8 cellular contexts compared by ENCODE assay signal in genomic region chr7:157139142-157140117, GRCh38. TPM values are rescaled to one million over a fixed set of nuclear protein-coding genes. Genes with fewer than 3 reads are reported as not detected.
DNase-seq lines count a peak whose midpoint lies in the region; ATAC-seq and TF ChIP-seq lines count a peak whose summit lies in the region.

No MANE protein-coding gene starts in this region.

- peak overlapping the region; percentile 35 to 86 for H3K4me3 ChIP-seq in body of pancreas
- peak overlapping the region; percentile 90 for H3K4me3 ChIP-seq in kidney epithelial cell (ENCODE audit: low read depth, low read length)

- TF ChIP-seq POLR2A in body of pancreas (IDR thresholded peaks at IDR 0.05), result no peak

- H3K36me3 ChIP-seq in body of pancreas (replicated peaks in 1 of 2; ENCODE audit: insufficient read depth in 1 of 2, low read depth in 2 of 2) (no peaks in the 10 kb centered on the region), kidney epithelial cell (ENCODE audit: control insufficient read depth, insufficient read depth, low read length) (peaks cover 1% of the 10 kb centered on the region)

- H3K27me3 ChIP-seq in body of pancreas, result no peaks in the 10 kb centered on the region
- H3K27me3 ChIP-seq in kidney epithelial cell (ENCODE audit: control insufficient read depth, insufficient read depth, low read length), result no peaks in the 10 kb centered on the region

- no peaks in the 10 kb centered on the region for H3K9me3 ChIP-seq in body of pancreas

- WGBS in body of pancreas, 2 donors, result 3 to 4% methylated on average over 17 to 67 of the region's 83 CpGs

- no peak for TF ChIP-seq CTCF in body of pancreas (IDR thresholded peaks at IDR 0.05)
- TF ChIP-seq CTCF in kidney epithelial cell (IDR thresholded peaks at IDR 0.05; ENCODE audit: insufficient read depth, low read length, poor library complexity, severe bottlenecking), result no peak

- ATAC-seq in HG03066 (IDR thresholded peaks at IDR 0.05; ENCODE audit: low read depth, unreplicated experiment) (peak; percentile 51), body of pancreas (peak; percentile 59)

- intact Hi-C loops in body of pancreas (cut with DNase I), result loop anchor here (10.0 kb wide), 1 partner anchor 135 kb away; no protein-coding TSS in a partner anchor

- H3K27ac ChIP-seq in body of pancreas, result peak overlapping the region; percentile 88 to 97 (median 92)

- peaks cover 54% of the 10 kb centered on the region for H3K4me1 ChIP-seq in body of pancreas

- DNase-seq in NCI-H82 (lab: John Stamatoyannopoulos, UW) (peak; percentile 45), NCI-H82 treated with DMSO at 0.1 percent for 48 hours (lab: John Stamatoyannopoulos, UW; ENCODE audit: unreplicated experiment) (no peak), SW480 (ENCODE audit: low spot score) (peak; percentile 26), body of pancreas (peak; percentile 54 to 65 (median 60)), kidney epithelial cell (ENCODE audit: low read depth) (no peak), SIG-M5 (lab: John Stamatoyannopoulos, UW) (no peak)
- DNase-seq in stimulated activated CD4-positive, alpha-beta T cell treated with anti-CD3 and anti-CD28 coated beads, Interleukin-2, amount 100 ng/mL, for 4 hours (ENCODE audit: low read depth), result peak; percentile 44

RNA-seq across cellular contexts. Expression of gene UBE3C, which starts 0.7 kb away (rescaled TPM):
- total RNA-seq in body of pancreas, result 10 to 100 TPM; 35.8 to 35.9 TPM
- total RNA-seq in kidney epithelial cell, result 74.1 and 76.9 TPM in 2 replicates

Comparison
In these comparisons a context has a peak if more than half of its experiments do, and no peak if none do; other contexts are left out.
1. DNase-seq: peak in NCI-H82 (single experiment), SW480 (single experiment), body of pancreas (4 of 4) and stimulated activated CD4-positive, alpha-beta T cell treated with anti-CD3 and anti-CD28 coated beads, Interleukin-2, amount 100 ng/mL, for 4 hours (single experiment); none in NCI-H82 treated with DMSO at 0.1 percent for 48 hours (single experiment), kidney epithelial cell (single experiment) and SIG-M5 (single experiment).